16 cellular contexts compared by ENCODE assay signal in the genomic region with DNA sequence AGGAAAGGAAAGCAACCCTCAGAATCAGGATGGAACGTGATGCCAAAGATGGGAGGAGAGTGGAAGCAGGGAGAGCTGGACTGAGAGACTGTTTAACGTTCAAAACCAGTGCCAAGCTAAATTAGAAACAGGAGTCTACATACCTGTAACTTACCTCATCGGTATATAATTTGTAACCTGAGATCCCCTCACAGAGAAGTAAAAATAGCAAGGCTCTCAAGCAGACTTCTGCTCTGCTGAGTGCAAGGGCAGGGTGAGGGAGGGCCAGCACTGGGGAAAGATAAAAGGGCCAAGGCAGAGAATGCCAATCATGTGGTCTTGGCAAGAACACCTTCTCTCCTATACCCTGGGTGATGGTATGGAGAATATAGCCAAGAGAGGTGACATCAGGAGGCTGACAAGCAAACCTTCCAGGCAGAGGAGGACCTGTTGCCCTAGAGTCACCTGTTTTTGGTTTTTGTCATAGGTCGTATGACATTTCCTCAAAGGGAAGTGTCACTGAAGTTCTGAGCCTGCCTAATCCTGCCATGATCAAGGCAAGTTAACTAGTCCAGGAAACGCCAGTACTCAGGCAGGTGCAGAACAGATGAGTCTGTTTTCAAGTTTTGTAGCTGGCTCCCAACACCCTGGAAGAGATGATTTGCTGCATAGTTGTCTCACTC.
DNase-seq lines count a peak whose midpoint lies in the region; ATAC-seq and TF ChIP-seq lines count a peak whose summit lies in the region.
"Had no signal": no experiment of that assay in that cellular context is flagged by ENCODE, and none has a peak within 500 bp of the region (broad histone marks: within the 10 kb centered on the region; RNA-seq: fewer than 3 reads in every experiment).

No MANE protein-coding gene starts in this region.

- no peaks in the 10 kb centered on the region for H3K27me3 ChIP-seq in heart left ventricle
- H3K27me3 ChIP-seq: pancreas, SJCRH30, upper lobe of left lung had no signal

- TF ChIP-seq CTCF in heart left ventricle (IDR thresholded peaks at IDR 0.05) (no peak), type B pancreatic cell (conservative IDR thresholded peaks at IDR 0.05) (no peak)

- DNase-seq in NCI-H1417 (lab: John Stamatoyannopoulos, UW) = peak in 2 of 3 experiments; percentile 25 to 66
- DNase-seq in NCI-H1417 treated with DMSO at 0.1 percent for 48 hours (lab: John Stamatoyannopoulos, UW) = no peak
- DNase-seq in NCI-H526 (lab: John Stamatoyannopoulos, UW) = peak; percentile 52 to 54
- peak; percentile 38 to 65 (median 46) for DNase-seq in heart left ventricle
- DNase-seq in type B pancreatic cell (ENCODE audit: extremely low spot score, unreplicated experiment) = no peak
- no peak for DNase-seq in activated naive CD8-positive, alpha-beta T cell treated with anti-CD3 and anti-CD28 coated beads for 36 hours
- no peak for DNase-seq in HuH-7 (ENCODE audit: low spot score)
- DNase-seq in stimulated activated CD4-positive, alpha-beta T cell treated with anti-CD3 and anti-CD28 coated beads, Interleukin-4, amount 100 ng/mL, for 4 hours = no peak
- DNase-seq: erythroblast, mesenchymal stem cell, NCI-H226, pancreas, upper lobe of left lung had no signal

- H3K27me3 Mint-ChIP-seq in type B pancreatic cell = no peaks in the 10 kb centered on the region
- no peaks in the 10 kb centered on the region for H3K27me3 Mint-ChIP-seq in activated naive CD8-positive, alpha-beta T cell treated with anti-CD3 and anti-CD28 coated beads for 36 hours

- no peak for TF ChIP-seq POLR2A in heart left ventricle (IDR thresholded peaks at IDR 0.05)

- H3K9me3 ChIP-seq in heart left ventricle = peaks cover 0 to 19% (median 3%) of the 10 kb centered on the region in 12 donors
- H3K9me3 ChIP-seq: A549, SJCRH30, upper lobe of left lung had no signal

- peak overlapping the region in 2 of 12 donors; percentile 0 to 5 for H3K4me3 ChIP-seq in heart left ventricle
- H3K4me3 ChIP-seq: A549, K562, pancreas, SJCRH30, upper lobe of left lung had no signal

- peaks cover 8% of the 10 kb centered on the region for H3K4me1 Mint-ChIP-seq in type B pancreatic cell (ENCODE audit: unreplicated experiment)
- H3K4me1 Mint-ChIP-seq in activated naive CD8-positive, alpha-beta T cell treated with anti-CD3 and anti-CD28 coated beads for 36 hours = no peaks in the 10 kb centered on the region

- H3K9me3 Mint-ChIP-seq in type B pancreatic cell = no peaks in the 10 kb centered on the region
- peaks cover 2% of the 10 kb centered on the region for H3K9me3 Mint-ChIP-seq in activated naive CD8-positive, alpha-beta T cell treated with anti-CD3 and anti-CD28 coated beads for 36 hours

- H3K4me3 Mint-ChIP-seq in type B pancreatic cell = peak overlapping the region; percentile 25
- no peak overlapping the region for H3K4me3 Mint-ChIP-seq in activated naive CD8-positive, alpha-beta T cell treated with anti-CD3 and anti-CD28 coated beads for 36 hours

- H3K36me3 ChIP-seq in heart left ventricle = no peaks in the 10 kb centered on the region
- H3K36me3 ChIP-seq: pancreas, SJCRH30, upper lobe of left lung had no signal

- peak overlapping the region in 11 of 12 donors; percentile 9 to 81 (median 65) for H3K27ac ChIP-seq in heart left ventricle
- H3K27ac ChIP-seq: A549, pancreas, SJCRH30, upper lobe of left lung had no signal

- H3K36me3 Mint-ChIP-seq in type B pancreatic cell = no peaks in the 10 kb centered on the region
- H3K36me3 Mint-ChIP-seq in activated naive CD8-positive, alpha-beta T cell treated with anti-CD3 and anti-CD28 coated beads for 36 hours = no peaks in the 10 kb centered on the region

- intact Hi-C loops in heart left ventricle (cut with DNase I) = loop anchor here in 1 of 10 donors (5.0 kb wide), 1 partner anchor 75 kb away; no protein-coding TSS in a partner anchor

- WGBS in heart left ventricle, 4 donors = 39 to 52% (median 44%) methylated on average over 5 of the region's 5 CpGs

- peak overlapping the region; percentile 25 for H3K27ac Mint-ChIP-seq in type B pancreatic cell
- H3K27ac Mint-ChIP-seq in activated naive CD8-positive, alpha-beta T cell treated with anti-CD3 and anti-CD28 coated beads for 36 hours = no peak overlapping the region

- ATAC-seq in heart left ventricle = peak; percentile 86 to 97 (median 95)
- ATAC-seq: A549, K562 had no signal

- peaks cover 0 to 9% (median 0%) of the 10 kb centered on the region in 12 donors for H3K4me1 ChIP-seq in heart left ventricle
- H3K4me1 ChIP-seq: A549, pancreas, SJCRH30, upper lobe of left lung had no signal

Comparison
In these comparisons a context has a peak if more than half of its experiments do, and no peak if none do; other contexts are left out.
1. DNase-seq: peak in NCI-H1417 (2 of 3), NCI-H526 (2 of 2) and heart left ventricle (5 of 5); none in NCI-H1417 treated with DMSO at 0.1 percent for 48 hours (single experiment), type B pancreatic cell (single experiment), activated naive CD8-positive, alpha-beta T cell treated with anti-CD3 and anti-CD28 coated beads for 36 hours (single experiment), HuH-7 (single experiment) and stimulated activated CD4-positive, alpha-beta T cell treated with anti-CD3 and anti-CD28 coated beads, Interleukin-4, amount 100 ng/mL, for 4 hours (0 of 2).